Comparison of ENCODE assay signal across 9 cellular contexts in genomic region chr4:153127773-153128494, GRCh38.
DNase-seq lines count a peak whose midpoint lies in the region; ATAC-seq, FAIRE-seq and TF ChIP-seq lines count a peak whose summit lies in the region.
"Had no signal": no experiment of that assay in that cellular context is flagged by ENCODE, and none has a peak within 500 bp of the region (broad histone marks: within the 10 kb centered on the region; RNA-seq: fewer than 3 reads in every experiment).

No MANE protein-coding gene starts in this region.

- CTCF ChIA-PET in activated naive CD4-positive, alpha-beta T cell treated with anti-CD3 and anti-CD28 coated beads for 36 hours (lab: Charles Lee): interaction anchor here (0.5 to 6.4 kb wide), 36 partner anchors 9 to 515 kb away, joined by 3 to 376 read pairs (median 4); no protein-coding TSS in a partner anchor

- H3K4me1 Mint-ChIP-seq in activated naive CD4-positive, alpha-beta T cell treated with anti-CD3 and anti-CD28 coated beads for 36 hours (ENCODE audit: low read depth): peaks cover 9% of the 10 kb centered on the region

- intact Hi-C loops in activated naive CD4-positive, alpha-beta T cell treated with anti-CD3 and anti-CD28 coated beads for 36 hours (cut with micrococcal nuclease): loop anchor here (1.0 to 2.0 kb wide), 5 partner anchors 45 to 719 kb away; partner anchors contain the start of gene FHDC1
- intact Hi-C loops in pancreas (cut with DNase I): no loop called here

- in situ Hi-C loops in Caki2 (cut with HindIII; ENCODE audit: low pct_unique_long_range_greater_than_20kb, low sequenced_read_pairs): no loop called here

- peak; percentile 92 to 99 (median 96) for ATAC-seq in pancreas

- no peak for TF ChIP-seq EP300 in tibial nerve (IDR thresholded peaks at IDR 0.05)

- no peak overlapping the region for H3K4me3 ChIP-seq in NB4 (ENCODE audit: low read depth, low read length)
- peak overlapping the region; percentile 66 for H3K4me3 ChIP-seq in SK-N-MC
- H3K4me3 ChIP-seq in pancreas: no peak overlapping the region
- peak overlapping the region in 2 of 4 donors; percentile 15 to 18 for H3K4me3 ChIP-seq in tibial nerve

- no peaks in the 10 kb centered on the region for H3K9me3 Mint-ChIP-seq in activated naive CD4-positive, alpha-beta T cell treated with anti-CD3 and anti-CD28 coated beads for 36 hours

- TF ChIP-seq POLR2A in NB4 (IDR thresholded peaks at IDR 0.05; ENCODE audit: extremely low read depth, insufficient read length): no peak
- no peak for TF ChIP-seq POLR2A in tibial nerve (IDR thresholded peaks at IDR 0.05)

- no peaks in the 10 kb centered on the region for H3K9me3 ChIP-seq in SK-N-MC (ENCODE audit: low read depth, low read length)
- H3K9me3 ChIP-seq in pancreas: no peaks in the 10 kb centered on the region
- no peaks in the 10 kb centered on the region for H3K9me3 ChIP-seq in tibial nerve

- no peaks in the 10 kb centered on the region for H3K27me3 ChIP-seq in pancreas
- H3K27me3 ChIP-seq in tibial nerve: no peaks in the 10 kb centered on the region

- no peak overlapping the region for H3K27ac Mint-ChIP-seq in activated naive CD4-positive, alpha-beta T cell treated with anti-CD3 and anti-CD28 coated beads for 36 hours
- H3K27ac Mint-ChIP-seq: activated naive CD8-positive, alpha-beta T cell had no signal

- no peaks in the 10 kb centered on the region for H3K36me3 Mint-ChIP-seq in activated naive CD4-positive, alpha-beta T cell treated with anti-CD3 and anti-CD28 coated beads for 36 hours (ENCODE audit: low read depth)
- H3K36me3 Mint-ChIP-seq: activated naive CD8-positive, alpha-beta T cell had no signal

- H3K9ac ChIP-seq in SK-N-MC (ENCODE audit: insufficient read length): peak overlapping the region; percentile 63

- peak; percentile 72 for FAIRE-seq in pancreas (lab: Jason Lieb, UNC)

- peak; percentile 60 for DNase-seq in Caki2 (ENCODE audit: low read depth)
- peak; percentile 9 for DNase-seq in GOT3 (lab: John Stamatoyannopoulos, UW)
- peak; percentile 79 for DNase-seq in NB4 (ENCODE audit: low read depth)
- peak; percentile 78 for DNase-seq in SK-N-MC (ENCODE audit: low read depth, low spot score)
- peak; percentile 95 for DNase-seq in activated naive CD4-positive, alpha-beta T cell treated with anti-CD3 and anti-CD28 coated beads for 36 hours
- DNase-seq in glomerular visceral epithelial cell (ENCODE audit: extremely low spot score): peak; percentile 89
- DNase-seq in pancreas: peak; percentile 68 to 86 (median 79)
- DNase-seq in tibial nerve (ENCODE audit: low spot score in 2 of 2): peak; percentile 86 to 97

- no peak overlapping the region for H3K4me3 Mint-ChIP-seq in activated naive CD4-positive, alpha-beta T cell treated with anti-CD3 and anti-CD28 coated beads for 36 hours
- H3K4me3 Mint-ChIP-seq: activated naive CD8-positive, alpha-beta T cell had no signal

- H3K27ac ChIP-seq in SK-N-MC (peak overlapping the region; percentile 31; the same call in 1 of the 2 replicates), pancreas (no peak overlapping the region), tibial nerve (peak overlapping the region in 3 of 4 donors; percentile 19 to 68 (median 34))

- H3K4me1 ChIP-seq in pancreas (no peaks in the 10 kb centered on the region), tibial nerve (peaks cover 0 to 4% (median 0%) of the 10 kb centered on the region in 4 donors)

- H3K36me3 ChIP-seq in SK-N-MC (ENCODE audit: insufficient read depth, low read length) (no peaks in the 10 kb centered on the region), pancreas (no peaks in the 10 kb centered on the region), tibial nerve (no peaks in the 10 kb centered on the region)

- 14% methylated on average over 18 of the region's 18 CpGs for WGBS in pancreas, 2 donors
- 17 to 20% methylated on average over 18 of the region's 18 CpGs for WGBS in tibial nerve, 2 donors

- peak; percentile 59 for TF ChIP-seq CTCF in NB4 (IDR thresholded peaks at IDR 0.05; ENCODE audit: low read depth, low read length)
- peak; percentile 52 to 81 (median 68) for TF ChIP-seq CTCF in pancreas (IDR thresholded peaks at IDR 0.05)
- peak; percentile 79 to 88 (median 82) for TF ChIP-seq CTCF in tibial nerve (IDR thresholded peaks at IDR 0.05)

- no peaks in the 10 kb centered on the region for H3K27me3 Mint-ChIP-seq in activated naive CD4-positive, alpha-beta T cell treated with anti-CD3 and anti-CD28 coated beads for 36 hours (ENCODE audit: low read depth)
- H3K27me3 Mint-ChIP-seq: activated naive CD8-positive, alpha-beta T cell had no signal

Comparison
In these comparisons a context has a peak if more than half of its experiments do, and no peak if none do; other contexts are left out.
1. DNase-seq: peak in every context shown above with its lines; median percentile 95 in activated naive CD4-positive, alpha-beta T cell treated with anti-CD3 and anti-CD28 coated beads for 36 hours; 92 in tibial nerve; 89 in glomerular visceral epithelial cell; 79 in NB4; 79 in pancreas; 78 in SK-N-MC; 60 in Caki2; 9 in GOT3.
2. H3K27ac ChIP-seq: peak in SK-N-MC (single experiment) and tibial nerve (3 of 4); none in pancreas (0 of 4).
3. Peak in every context shown above with its lines, with median percentiles within 50 percentile points of each other: CTCF ChIP-seq.